In genomic region chr1:67332653-67333529, GRCh38 we compare ENCODE assay signal across 9 cellular contexts. TPM values are rescaled to one million over a fixed set of nuclear protein-coding genes. Genes with fewer than 3 reads are reported as not detected.
DNase-seq lines count a peak whose midpoint lies in the region; ATAC-seq and TF ChIP-seq lines count a peak whose summit lies in the region.
"Had no signal": no experiment of that assay in that cellular context is flagged by ENCODE, and none has a peak within 500 bp of the region (broad histone marks: within the 10 kb centered on the region; RNA-seq: fewer than 3 reads in every experiment).

No MANE protein-coding gene starts in this region.

- peaks cover 68% of the 10 kb centered on the region for H3K36me3 Mint-ChIP-seq in activated CD4-positive, alpha-beta T cell treated with anti-CD3 and anti-CD28 coated beads, Interleukin-2, amount 10 ng/mL, durations not matched to agents 7 days and 5 days (ENCODE audit: low read depth)
- H3K36me3 Mint-ChIP-seq in natural killer cell = no peaks in the 10 kb centered on the region

- no peak for TF ChIP-seq CTCF in natural killer cell (IDR thresholded peaks at IDR 0.05)

- POLR2A ChIA-PET in activated CD4-positive, alpha-beta T cell treated with anti-CD3 and anti-CD28 coated beads, Interleukin-2, amount 10 ng/mL, durations not matched to agents 7 days and 5 days (lab: Charles Lee) = interaction anchor here (0.6 to 1.2 kb wide), 4 partner anchors 18 to 97 kb away, joined by 3 to 5 read pairs (median 3); partner anchors contain the start of gene SERBP1

- H3K4me3 Mint-ChIP-seq in activated CD4-positive, alpha-beta T cell treated with anti-CD3 and anti-CD28 coated beads, Interleukin-2, amount 10 ng/mL, durations not matched to agents 7 days and 5 days = peak overlapping the region; percentile 0
- peak overlapping the region; percentile 71 for H3K4me3 Mint-ChIP-seq in natural killer cell

- H3K27ac Mint-ChIP-seq in activated CD4-positive, alpha-beta T cell treated with anti-CD3 and anti-CD28 coated beads, Interleukin-2, amount 10 ng/mL, durations not matched to agents 7 days and 5 days = peak overlapping the region; percentile 85
- peak overlapping the region; percentile 82 to 85 for H3K27ac Mint-ChIP-seq in natural killer cell

- H3K4me1 Mint-ChIP-seq in activated CD4-positive, alpha-beta T cell treated with anti-CD3 and anti-CD28 coated beads, Interleukin-2, amount 10 ng/mL, durations not matched to agents 7 days and 5 days = peaks cover 79% of the 10 kb centered on the region
- H3K4me1 Mint-ChIP-seq in natural killer cell = peaks cover 63 to 66% of the 10 kb centered on the region in 2 donors

- H3K9me3 Mint-ChIP-seq in activated CD4-positive, alpha-beta T cell treated with anti-CD3 and anti-CD28 coated beads, Interleukin-2, amount 10 ng/mL, durations not matched to agents 7 days and 5 days = no peaks in the 10 kb centered on the region
- no peaks in the 10 kb centered on the region for H3K9me3 Mint-ChIP-seq in natural killer cell

- ATAC-seq in GM21786 (IDR thresholded peaks at IDR 0.05; ENCODE audit: unreplicated experiment) = peak; percentile 94
- peak; percentile 82 for ATAC-seq in HG03469 (IDR thresholded peaks at IDR 0.05; ENCODE audit: unreplicated experiment)
- ATAC-seq in natural killer cell = peak; percentile 71 to 87 (median 85)

- CTCF ChIA-PET in activated CD4-positive, alpha-beta T cell treated with anti-CD3 and anti-CD28 coated beads, Interleukin-2, amount 10 ng/mL, durations not matched to agents 7 days and 5 days (lab: Charles Lee) = interaction anchor here (0.6 to 1.9 kb wide), 13 partner anchors 9 to 393 kb away, joined by 3 to 8 read pairs (median 4); no protein-coding TSS in a partner anchor

- intact Hi-C loops in natural killer cell (cut with micrococcal nuclease) = loop anchor here (1.0 to 10.0 kb wide), 9 partner anchors 18 to 408 kb away; partner anchors contain the start of genes DNAI4, GADD45A, IL12RB2 and MIER1

- peak; percentile 61 for DNase-seq in activated CD4-positive, alpha-beta T cell treated with anti-CD3 and anti-CD28 coated beads, Interleukin-2, amount 10 ng/mL, durations not matched to agents 7 days and 5 days
- DNase-seq in activated CD4-positive, alpha-beta T cell treated with anti-CD3 and anti-CD28 coated beads, Interleukin-2, amount 50 U/mL, for 48 hours = no peak
- DNase-seq in natural killer cell (no peak), DMS114 treated with DMSO at 0.1 percent for 48 hours (lab: John Stamatoyannopoulos, UW; ENCODE audit: unreplicated experiment) (no peak), germinal center (ENCODE audit: low spot score) (no peak)
- DNase-seq in stimulated activated CD4-positive, alpha-beta T cell treated with anti-CD3 and anti-CD28 coated beads, Interleukin-12 subunit alpha, Interleukin-12 subunit beta, amount 100 ng/mL, for 4 hours = no peak
- DNase-seq: NCI-H2029 had no signal

- no peaks in the 10 kb centered on the region for H3K27me3 Mint-ChIP-seq in activated CD4-positive, alpha-beta T cell treated with anti-CD3 and anti-CD28 coated beads, Interleukin-2, amount 10 ng/mL, durations not matched to agents 7 days and 5 days
- no peaks in the 10 kb centered on the region for H3K27me3 Mint-ChIP-seq in natural killer cell (ENCODE audit: low read depth in 2 of 2)

RNA-seq across cellular contexts. Expression of gene IL12RB2, which starts 25.2 kb away (rescaled TPM):
- total RNA-seq in activated CD4-positive, alpha-beta T cell treated with anti-CD3 and anti-CD28 coated beads, Interleukin-2, amount 10 ng/mL, durations not matched to agents 7 days and 5 days = 10 to 100 TPM; 29.3 to 31.8 TPM
- total RNA-seq in natural killer cell = 10 to 100 TPM; 18.2 to 51.2 (median 24.8) TPM
